ENCODE assay signal across 10 cellular contexts in the genomic region with DNA sequence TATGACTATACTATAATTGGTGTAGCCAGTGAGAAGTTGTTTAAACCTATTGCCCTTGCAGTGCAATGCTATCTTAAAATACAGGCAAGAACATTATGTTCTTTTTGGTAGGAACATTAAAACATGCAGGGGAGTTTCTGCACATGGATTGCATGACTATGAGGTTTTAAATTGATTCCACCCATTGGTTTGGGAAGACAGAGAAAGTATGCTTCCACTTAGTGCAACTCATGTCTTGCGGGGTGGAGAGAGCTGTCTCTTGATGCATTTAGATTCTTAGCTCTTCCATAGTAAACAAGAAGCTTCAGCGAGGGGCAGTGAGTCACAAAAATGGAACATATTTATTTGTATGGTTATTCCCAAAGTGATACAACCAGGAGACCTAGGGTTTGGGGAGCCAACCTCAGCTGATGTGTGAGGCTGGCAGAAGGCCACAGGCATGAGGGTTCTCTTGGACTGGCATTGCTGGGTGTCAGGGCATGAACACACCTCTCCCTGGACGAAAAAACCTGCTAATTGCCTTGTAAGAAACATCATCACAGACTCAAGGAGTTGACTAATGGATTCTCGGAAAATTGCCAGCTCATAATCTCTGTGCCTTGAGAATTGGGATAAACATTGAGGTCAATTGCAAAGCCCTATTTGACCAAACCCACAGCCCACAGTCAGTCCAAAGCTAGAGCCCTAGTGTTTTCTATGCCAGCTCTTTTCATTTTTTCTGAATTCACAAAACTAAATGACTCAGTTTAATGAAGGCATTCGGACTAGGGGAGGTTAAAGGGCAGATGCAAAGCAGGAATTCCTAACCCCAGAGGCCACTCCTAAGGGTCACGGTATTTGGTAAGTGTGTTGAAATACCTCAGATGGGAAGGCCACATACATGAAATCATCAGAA. TPM values are rescaled to one million over a fixed set of nuclear protein-coding genes. Genes with fewer than 3 reads are reported as not detected.
A peak's percentile ranks its signal among the peaks of the same experiment; 100 is the strongest.
DNase-seq lines count a peak whose midpoint lies in the region; ATAC-seq and TF ChIP-seq lines count a peak whose summit lies in the region.
"Had no signal": no experiment of that assay in that cellular context is flagged by ENCODE, and none has a peak within 500 bp of the region (broad histone marks: within the 10 kb centered on the region; RNA-seq: fewer than 3 reads in every experiment).

No MANE protein-coding gene starts in this region.

- no peak overlapping the region for H2AFZ ChIP-seq in SK-N-SH (ENCODE audit: low read depth)

- H4K20me1 ChIP-seq in SK-N-SH (ENCODE audit: insufficient read depth): no peaks in the 10 kb centered on the region

- H3K27me3 Mint-ChIP-seq in MCF 10A (ENCODE audit: insufficient read depth, unreplicated experiment): no peaks in the 10 kb centered on the region
- H3K27me3 Mint-ChIP-seq: stimulated activated memory B cell treated with anti-CD40 and anti-IgM and Interleukin-4, amounts not matched to agents 10 μg/mL and 1 μg/mL and 100 μg/mL, for 72 hours had no signal

- H3K4me1 ChIP-seq in mucosa of descending colon (ENCODE audit: low read depth) (no peaks in the 10 kb centered on the region), SK-N-SH (ENCODE audit: control insufficient read depth in 1 of 2, insufficient read depth in 2 of 2, low read depth in 1 of 2, low read length in 1 of 2) (peaks cover 0 to 17% of the 10 kb centered on the region in 2 experiments; a peak in 1 of 4 replicates), aorta (ENCODE audit: control insufficient read depth in 1 of 2, insufficient read depth in 2 of 2, low read length in 2 of 2) (no peaks in the 10 kb centered on the region)

- H3K9me3 Mint-ChIP-seq in MCF 10A (ENCODE audit: unreplicated experiment): peaks cover 8% of the 10 kb centered on the region

- no peak overlapping the region for H3K4me2 ChIP-seq in SK-N-SH

- intact Hi-C loops in MCF 10A (cut with micrococcal nuclease) (loop anchor here (5.0 kb wide), 1 partner anchor 39 kb away; a partner anchor contains a TSS), mucosa of descending colon (cut with DNase I, micrococcal nuclease) (no loop called here), aorta (cut with DNase I) (no loop called here)

- no peak overlapping the region for H3K9ac ChIP-seq in SK-N-SH

- H3K4me1 Mint-ChIP-seq in MCF 10A (ENCODE audit: insufficient read depth, unreplicated experiment): peaks cover 30% of the 10 kb centered on the region
- H3K4me1 Mint-ChIP-seq: stimulated activated memory B cell treated with anti-CD40 and anti-IgM and Interleukin-4, amounts not matched to agents 10 μg/mL and 1 μg/mL and 100 μg/mL, for 72 hours had no signal

- H3K27ac Mint-ChIP-seq in MCF 10A (ENCODE audit: low read depth, unreplicated experiment): peak overlapping the region; percentile 92
- H3K27ac Mint-ChIP-seq: activated T-helper 1 cell treated with anti-CD3 and anti-CD28 coated beads, Interleukin-12 subunit alpha, Interleukin-12 subunit beta, Interleukin-2, Interleukin-4 antibody, amounts not matched to agents 30 ng/mL and 10 ng/mL and 1 ng/mL, durations not matched to agents 14 hours and 24 hours and 36 hours; stimulated activated memory B cell treated with anti-CD40 and anti-IgM and Interleukin-4, amounts not matched to agents 10 μg/mL and 1 μg/mL and 100 μg/mL, for 72 hours had no signal

- ATAC-seq in mucosa of descending colon: peak; percentile 45
- no peak for ATAC-seq in aorta (ENCODE audit: low FRiP score)
- no peak for ATAC-seq in HG02884 (IDR thresholded peaks at IDR 0.05; ENCODE audit: unreplicated experiment)
- ATAC-seq: stimulated activated memory B cell treated with anti-CD40 and anti-IgM and Interleukin-4, amounts not matched to agents 10 μg/mL and 1 μg/mL and 100 μg/mL, for 72 hours had no signal

- no peaks in the 10 kb centered on the region for H3K27me3 ChIP-seq in SK-N-SH (ENCODE audit: insufficient read depth)
- peaks cover 0 to 1% of the 10 kb centered on the region in 2 donors for H3K27me3 ChIP-seq in aorta (ENCODE audit: control insufficient read depth in 1 of 2, insufficient read depth in 2 of 2, low read length in 1 of 2)

- no peak for TF ChIP-seq CTCF in MCF 10A (IDR thresholded peaks at IDR 0.05; ENCODE audit: unreplicated experiment)
- no peak for TF ChIP-seq CTCF in mucosa of descending colon (IDR thresholded peaks at IDR 0.05)
- TF ChIP-seq CTCF in SK-N-SH (IDR thresholded peaks at IDR 0.05): no peak

- no peak overlapping the region for H3K4me3 Mint-ChIP-seq in MCF 10A (ENCODE audit: unreplicated experiment)
- H3K4me3 Mint-ChIP-seq: activated T-helper 1 cell treated with anti-CD3 and anti-CD28 coated beads, Interleukin-12 subunit alpha, Interleukin-12 subunit beta, Interleukin-2, Interleukin-4 antibody, amounts not matched to agents 30 ng/mL and 10 ng/mL and 1 ng/mL, durations not matched to agents 14 hours and 24 hours and 36 hours; stimulated activated memory B cell treated with anti-CD40 and anti-IgM and Interleukin-4, amounts not matched to agents 10 μg/mL and 1 μg/mL and 100 μg/mL, for 72 hours had no signal

- no peaks in the 10 kb centered on the region for H3F3A ChIP-seq in SK-N-SH (replicated peaks; ENCODE audit: insufficient read depth)

- H3K9me3 ChIP-seq in mucosa of descending colon: no peaks in the 10 kb centered on the region
- H3K9me3 ChIP-seq in SK-N-SH: no peaks in the 10 kb centered on the region
- H3K9me3 ChIP-seq in aorta (ENCODE audit: control insufficient read depth, low read length): no peaks in the 10 kb centered on the region

- DNase-seq in DMS79 (lab: John Stamatoyannopoulos, UW): peak; percentile 67
- peak; percentile 18 for DNase-seq in LoVo (ENCODE audit: low spot score)
- peak; percentile 91 for DNase-seq in MCF 10A (ENCODE audit: unreplicated experiment)
- DNase-seq in mucosa of descending colon: peak in 1 of 3 donors; percentile 9
- no peak for DNase-seq in SK-N-SH
- DNase-seq in aorta: no peak
- DNase-seq in NAMALWA (ENCODE audit: low spot score): no peak

- CTCF ChIA-PET in MCF 10A (lab: Yijun Ruan, JAX): interaction anchor here (0.6 to 1.7 kb wide), 6 partner anchors 10 to 277 kb away, joined by 3 to 8 read pairs (median 4); no protein-coding TSS in a partner anchor
- CTCF ChIA-PET in SK-N-SH (lab: Yijun Ruan, JAX): no interaction called here

- BruUV-seq in MCF 10A (replicated peaks; lab: Mats Ljungman, UMichigan): no TSS peak

- TF ChIP-seq RAD21 in SK-N-SH (IDR thresholded peaks at IDR 0.05; ENCODE audit: low read length): no peak

- no peak for TF ChIP-seq EP300 in SK-N-SH (IDR thresholded peaks at IDR 0.05; ENCODE audit: borderline replicate concordance in 1 of 2, low read depth in 1 of 2, low read length in 1 of 2)

- H3K36me3 ChIP-seq in mucosa of descending colon (ENCODE audit: low read depth) (no peaks in the 10 kb centered on the region), SK-N-SH (replicated peaks in 1 of 2; ENCODE audit: control insufficient read depth in 1 of 2, insufficient read depth in 2 of 2, low read length in 1 of 2) (no peaks in the 10 kb centered on the region), aorta (ENCODE audit: control insufficient read depth in 1 of 2, insufficient read depth in 2 of 2, low read length in 1 of 2) (no peaks in the 10 kb centered on the region)

- no peak overlapping the region for H3K4me3 ChIP-seq in mucosa of descending colon
- H3K4me3 ChIP-seq in SK-N-SH (ENCODE audit: low read depth in 2 of 2, low read length in 1 of 2): no peak overlapping the region
- H3K4me3 ChIP-seq in aorta (ENCODE audit: low read length in 2 of 2): no peak overlapping the region

- no peaks in the 10 kb centered on the region for H3K36me3 Mint-ChIP-seq in MCF 10A (ENCODE audit: insufficient read depth, unreplicated experiment)
- H3K36me3 Mint-ChIP-seq: stimulated activated memory B cell treated with anti-CD40 and anti-IgM and Interleukin-4, amounts not matched to agents 10 μg/mL and 1 μg/mL and 100 μg/mL, for 72 hours had no signal

- 74% methylated on average over 6 of the region's 6 CpGs for WGBS in SK-N-SH (ENCODE audit: low lambda C conversion rate)
- WGBS in aorta, 2 donors: 93 to 98% methylated on average over 6 of the region's 6 CpGs

- POLR2A ChIA-PET in MCF 10A (lab: Yijun Ruan, JAX): interaction anchor here (0.6 to 3.9 kb wide), 15 partner anchors 8 to 613 kb away, joined by 3 to 124 read pairs (median 4); a partner anchor contains a TSS
- POLR2A ChIA-PET in SK-N-SH (lab: Yijun Ruan, JAX): no interaction called here

- H3K27ac ChIP-seq in SK-N-SH (ENCODE audit: low read depth in 2 of 2, low read length in 1 of 2): no peak overlapping the region
- no peak overlapping the region for H3K27ac ChIP-seq in aorta (ENCODE audit: low read depth in 1 of 2, low read length in 2 of 2)

- H3K79me2 ChIP-seq in SK-N-SH (ENCODE audit: insufficient read depth): no peaks in the 10 kb centered on the region

- H3K9me2 ChIP-seq in SK-N-SH: no peaks in the 10 kb centered on the region

TF ChIP-seq in SK-N-SH, 30 proteins besides CTCF, POLR2A, EP300 and RAD21 (continues in another document):
- no peak for TF ChIP-seq SMC3 (IDR thresholded peaks at IDR 0.05; ENCODE audit: low read depth, low read length)
- no peak for TF ChIP-seq GABPA (IDR thresholded peaks at IDR 0.05; ENCODE audit: low read depth)
- TF ChIP-seq RFX5 (IDR thresholded peaks at IDR 0.05; ENCODE audit: low read length): no peak
- no peak for TF ChIP-seq MEF2A (IDR thresholded peaks at IDR 0.05; ENCODE audit: borderline replicate concordance, low read depth)
- no peak for TF ChIP-seq RCOR1 (IDR thresholded peaks at IDR 0.05; ENCODE audit: low read length)
- TF ChIP-seq RXRA (IDR thresholded peaks at IDR 0.05; ENCODE audit: borderline replicate concordance, low read depth): no peak
- no peak for TF ChIP-seq GATA2 (CRISPR knock-in tag; IDR thresholded peaks at IDR 0.05)
- no peak for TF ChIP-seq NFIC (IDR thresholded peaks at IDR 0.05; ENCODE audit: borderline replicate concordance)
- no peak for TF ChIP-seq TEAD4 (IDR thresholded peaks at IDR 0.05; ENCODE audit: borderline replicate concordance, insufficient read depth)
- TF ChIP-seq TAF1 (IDR thresholded peaks at IDR 0.05; ENCODE audit: borderline replicate concordance, low read depth, low read length): no peak
- TF ChIP-seq JUND (IDR thresholded peaks at IDR 0.05): no peak

RNA-seq across cellular contexts. Expression of a gene that starts 39.3 kb away (rescaled TPM):
- 1.7 and 2.6 TPM in 2 replicates for total RNA-seq in MCF 10A (2022)
- total RNA-seq in mucosa of descending colon: under 1 TPM; 0.26 to 0.76 (median 0.60) TPM
- polyA plus RNA-seq in SK-N-SH (2012; rRNA removed): 0.54 and 1.2 TPM in 2 replicates
- polyA plus RNA-seq in SK-N-SH (2012; cell fraction: cytosol; rRNA removed): 1.3 and 2.6 TPM in 2 replicates
- 0.52 and 0.69 TPM in 2 replicates for polyA plus RNA-seq in SK-N-SH (2012; cell fraction: nucleus; rRNA removed)
- total RNA-seq in aorta: 1 to 10 TPM; 5.6 to 5.7 TPM
- 10 to 100 TPM in 1 of 2 donors, 1 to 10 TPM in 1; 4.8 to 12.3 TPM for polyA plus RNA-seq in aorta

Comparison
In these comparisons a context has a peak if more than half of its experiments do, and no peak if none do; other contexts are left out.
1. DNase-seq: peak in DMS79 (single experiment), LoVo (single experiment) and MCF 10A (single experiment); none in SK-N-SH (single experiment), aorta (0 of 2) and NAMALWA (single experiment).